12 cellular contexts compared by ENCODE assay signal in the genomic region with DNA sequence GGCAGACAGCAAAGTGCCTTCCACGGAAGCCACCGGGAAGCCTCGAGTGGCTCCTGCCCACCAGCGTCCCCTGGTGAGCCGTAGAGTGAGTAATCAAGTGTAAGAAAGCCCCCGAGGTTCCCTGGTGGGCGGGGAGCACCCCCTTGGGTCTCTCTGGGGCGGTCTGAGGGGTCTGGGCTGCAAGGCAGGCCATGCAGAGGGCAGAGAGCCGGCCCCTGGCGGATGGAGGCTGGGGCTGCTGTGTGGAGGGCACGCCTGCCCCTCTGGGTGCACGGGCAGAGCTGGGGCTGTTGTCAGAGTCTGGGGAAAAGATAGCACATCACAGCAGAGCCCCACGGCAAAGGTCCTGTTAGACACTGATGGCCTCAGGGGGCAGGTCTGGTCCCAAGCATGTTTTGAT. TPM values are rescaled to one million over a fixed set of nuclear protein-coding genes. Genes with fewer than 3 reads are reported as not detected.
DNase-seq lines count a peak whose midpoint lies in the region; ATAC-seq and TF ChIP-seq lines count a peak whose summit lies in the region.
"Had no signal": no experiment of that assay in that cellular context is flagged by ENCODE, and none has a peak within 500 bp of the region (broad histone marks: within the 10 kb centered on the region; RNA-seq: fewer than 3 reads in every experiment).

No MANE protein-coding gene starts in this region.

- H3K4me3 ChIP-seq in NT2/D1 (ENCODE audit: insufficient read length, low read depth) (no peak overlapping the region), lower lobe of right lung (no peak overlapping the region)
- H3K4me3 ChIP-seq: GM12878, HAP-1 had no signal

- no peak for TF ChIP-seq CTCF in lower lobe of right lung (IDR thresholded peaks at IDR 0.05)

- H3K27me3 ChIP-seq in NT2/D1 (ENCODE audit: insufficient read depth, insufficient read length) (no peaks in the 10 kb centered on the region), lower lobe of right lung (ENCODE audit: low read depth) (no peaks in the 10 kb centered on the region)

- no peak overlapping the region for H3K27ac Mint-ChIP-seq in activated CD4-positive, alpha-beta T cell treated with anti-CD3 and anti-CD28 coated beads, Interleukin-2, amount 10 ng/mL, durations not matched to agents 24 days and 14 days
- H3K27ac Mint-ChIP-seq: B cell; CD4-positive, alpha-beta T cell had no signal

- H3K4me1 ChIP-seq in NT2/D1 (ENCODE audit: insufficient read depth, insufficient read length) (peaks cover 19% of the 10 kb centered on the region), lower lobe of right lung (peaks cover 8% of the 10 kb centered on the region)
- H3K4me1 ChIP-seq: HAP-1 had no signal

- no peak for ATAC-seq in lower lobe of right lung
- ATAC-seq: GM12878 had no signal

- no peak overlapping the region for H3K4me3 Mint-ChIP-seq in activated CD4-positive, alpha-beta T cell treated with anti-CD3 and anti-CD28 coated beads, Interleukin-2, amount 10 ng/mL, durations not matched to agents 24 days and 14 days
- H3K4me3 Mint-ChIP-seq: B cell; CD4-positive, alpha-beta T cell had no signal

- H3K9me3 Mint-ChIP-seq in activated CD4-positive, alpha-beta T cell treated with anti-CD3 and anti-CD28 coated beads, Interleukin-2, amount 10 ng/mL, durations not matched to agents 24 days and 14 days: no peaks in the 10 kb centered on the region
- H3K9me3 Mint-ChIP-seq: CD4-positive, alpha-beta T cell had no signal

- H3K4me1 Mint-ChIP-seq in activated CD4-positive, alpha-beta T cell treated with anti-CD3 and anti-CD28 coated beads, Interleukin-2, amount 10 ng/mL, durations not matched to agents 24 days and 14 days: no peaks in the 10 kb centered on the region
- H3K4me1 Mint-ChIP-seq: B cell had no signal

- H3K9ac ChIP-seq in NT2/D1 (ENCODE audit: insufficient read length, low read depth): peak overlapping the region; percentile 5

- H3K36me3 ChIP-seq in NT2/D1 (ENCODE audit: insufficient read depth, insufficient read length, low read length): peaks cover 91% of the 10 kb centered on the region
- H3K36me3 ChIP-seq in lower lobe of right lung: no peaks in the 10 kb centered on the region
- H3K36me3 ChIP-seq: HAP-1 had no signal

- intact Hi-C loops in lower lobe of right lung (cut with DNase I): no loop called here
- intact Hi-C loops in activated CD4-positive, alpha-beta T cell treated with anti-CD3 and anti-CD28 coated beads, Interleukin-2, amount 10 ng/mL, durations not matched to agents 24 days and 14 days (cut with micrococcal nuclease): no loop called here

- H3K27me3 Mint-ChIP-seq in activated CD4-positive, alpha-beta T cell treated with anti-CD3 and anti-CD28 coated beads, Interleukin-2, amount 10 ng/mL, durations not matched to agents 24 days and 14 days: no peaks in the 10 kb centered on the region
- H3K27me3 Mint-ChIP-seq: CD4-positive, alpha-beta T cell had no signal

- H3K27ac ChIP-seq in caudate nucleus (ENCODE audit: low read depth, low read length): peak overlapping the region; percentile 4
- H3K27ac ChIP-seq in lower lobe of right lung: peak overlapping the region; percentile 18
- H3K27ac ChIP-seq in temporal lobe (ENCODE audit: low read depth, low read length): peak overlapping the region; percentile 65

- H3K9me3 ChIP-seq in NT2/D1 (ENCODE audit: insufficient read depth, low read length) (no peaks in the 10 kb centered on the region), lower lobe of right lung (no peaks in the 10 kb centered on the region)
- H3K9me3 ChIP-seq: HAP-1 had no signal

- no peak for DNase-seq in NT2/D1 (ENCODE audit: low read depth, low spot score)
- DNase-seq in caudate nucleus (lab: John Stamatoyannopoulos, UW): no peak
- no peak for DNase-seq in lower lobe of right lung
- DNase-seq in activated CD4-positive, alpha-beta T cell treated with anti-CD3 and anti-CD28 coated beads, Interleukin-2, amount 50 U/mL, for 4 hours: no peak
- DNase-seq in activated CD4-positive, alpha-beta T cell treated with anti-CD3 and anti-CD28 coated beads, Interleukin-2, amount 10 ng/mL, durations not matched to agents 24 days and 14 days: no peak
- no peak for DNase-seq in GM19240 (ENCODE audit: insufficient read length, low spot score)
- DNase-seq: CD4-positive, alpha-beta T cell; DMS79 had no signal

- H3K36me3 Mint-ChIP-seq in activated CD4-positive, alpha-beta T cell treated with anti-CD3 and anti-CD28 coated beads, Interleukin-2, amount 10 ng/mL, durations not matched to agents 24 days and 14 days (ENCODE audit: low read depth): no peaks in the 10 kb centered on the region

RNA-seq across cellular contexts. Expression of a gene that starts 25.7 kb away (rescaled TPM):
- 37.9 TPM for total RNA-seq in lower lobe of right lung
- total RNA-seq in temporal lobe: 1.2 TPM
- total RNA-seq in activated CD4-positive, alpha-beta T cell treated with anti-CD3 and anti-CD28 coated beads, Interleukin-2, amount 10 ng/mL, durations not matched to agents 24 days and 14 days: 1.1 and 1.2 TPM in 2 replicates

RNA-seq across cellular contexts. Expression of a gene that starts 46.6 kb away (rescaled TPM):
- total RNA-seq in lower lobe of right lung (7.1 TPM), temporal lobe (7.4 TPM)
- 0.09 and 0.14 TPM in 2 replicates for total RNA-seq in activated CD4-positive, alpha-beta T cell treated with anti-CD3 and anti-CD28 coated beads, Interleukin-2, amount 10 ng/mL, durations not matched to agents 24 days and 14 days
- total RNA-seq: B cell had no signal

Comparison
In these comparisons a context has a peak if more than half of its experiments do, and no peak if none do; other contexts are left out.
1. H3K27ac ChIP-seq: peak in every context shown above with its lines; median percentile 65 in temporal lobe; 18 in lower lobe of right lung; 4 in caudate nucleus.
2. RNA of a gene that starts 25.7 kb away (total RNA-seq): 37.9 TPM in lower lobe of right lung (single experiment); 1.2 TPM in temporal lobe (single experiment) and 1.1 to 1.2 TPM in activated CD4-positive, alpha-beta T cell treated with anti-CD3 and anti-CD28 coated beads, Interleukin-2, amount 10 ng/mL, durations not matched to agents 24 days and 14 days; every median in the first group is over 10 times any median in the second.